Comparison of ENCODE assay signal across 8 cellular contexts in genomic region chr12:110468212-110469048, GRCh38. TPM values are rescaled to one million over a fixed set of nuclear protein-coding genes. Genes with fewer than 3 reads are reported as not detected.
DNase-seq lines count a peak whose midpoint lies in the region; ATAC-seq, FAIRE-seq and TF ChIP-seq lines count a peak whose summit lies in the region.

Gene FAM216A, plus strand, starts transcription at chr12:110468845. Its CDS starts 31 bp downstream, at chr12:110468876.
Gene GPN3, minus strand, starts transcription at chr12:110468257. Its CDS starts 54 bp downstream, at chr12:110468203.

- peak; percentile 83 for FAIRE-seq in TTC549 (lab: Jason Lieb, UNC)

- no peaks in the 10 kb centered on the region for H3K9me3 ChIP-seq in body of pancreas

- peak in 1 of 3 donors; percentile 19 for TF ChIP-seq POLR2A in body of pancreas (IDR thresholded peaks at IDR 0.05)

- peak within 1 kb of the TSS; percentile 96 for H3K27ac ChIP-seq in 22Rv1
- peak within 1 kb of the TSS; percentile 71 to 91 (median 80) for H3K27ac ChIP-seq in body of pancreas

- no peaks in the 10 kb centered on the region for H3K27me3 ChIP-seq in body of pancreas

- H3K4me3 ChIP-seq in body of pancreas, result peak within 1 kb of the TSS; percentile 33 to 56

- peaks cover 25% of the 10 kb centered on the region for H3K4me1 ChIP-seq in body of pancreas

- 0 to 1% methylated on average over 51 to 79 of the region's 79 CpGs for WGBS in body of pancreas, 2 donors

- peak; percentile 99 for DNase-seq in NCI-H2107 treated with DMSO at 0.1 percent for 48 hours (lab: John Stamatoyannopoulos, UW; ENCODE audit: unreplicated experiment)
- peak; percentile 96 to 98 (median 97) for DNase-seq in body of pancreas
- DNase-seq in iPS DF 19.7 (ENCODE audit: low read depth, low spot score), result peak; percentile 93
- peak; percentile 97 for DNase-seq in sciatic nerve (ENCODE audit: low spot score)

- TF ChIP-seq CTCF in 22Rv1 (IDR thresholded peaks at IDR 0.05), result no peak
- no peak for TF ChIP-seq CTCF in body of pancreas (IDR thresholded peaks at IDR 0.05)

- peaks cover 0 to 6% of the 10 kb centered on the region in 2 donors for H3K36me3 ChIP-seq in body of pancreas (replicated peaks in 1 of 2; ENCODE audit: insufficient read depth in 1 of 2, low read depth in 2 of 2)

- ATAC-seq in GM18520 (IDR thresholded peaks at IDR 0.05; ENCODE audit: unreplicated experiment), result peak; percentile 72
- peak; percentile 62 for ATAC-seq in HG03064 (IDR thresholded peaks at IDR 0.05; ENCODE audit: low read depth, unreplicated experiment)
- peak; percentile 98 for ATAC-seq in body of pancreas
- ATAC-seq in sciatic nerve, result peak; percentile 97

- intact Hi-C loops in body of pancreas (cut with DNase I), result no loop called here
- intact Hi-C loops in sciatic nerve (cut with DNase I), result no loop called here

RNA-seq across cellular contexts. Expression of gene FAM216A, which starts in this region (rescaled TPM):
- total RNA-seq in body of pancreas (1 to 10 TPM in 1 of 2 donors, under 1 TPM in 1; 0.99 to 2.6 TPM), sciatic nerve (5.8 TPM)

RNA-seq across cellular contexts. Expression of gene GPN3, which starts in this region (rescaled TPM):
- 1 to 10 TPM; 5.6 to 8.0 TPM for total RNA-seq in body of pancreas
- total RNA-seq in sciatic nerve, result 18.7 TPM

Comparison
In these comparisons a context has a peak if more than half of its experiments do, and no peak if none do; other contexts are left out.
1. Peak in every context shown above with its lines: DNase-seq, ATAC-seq, H3K4me3 ChIP-seq and H3K27ac ChIP-seq.